In the genomic region with DNA sequence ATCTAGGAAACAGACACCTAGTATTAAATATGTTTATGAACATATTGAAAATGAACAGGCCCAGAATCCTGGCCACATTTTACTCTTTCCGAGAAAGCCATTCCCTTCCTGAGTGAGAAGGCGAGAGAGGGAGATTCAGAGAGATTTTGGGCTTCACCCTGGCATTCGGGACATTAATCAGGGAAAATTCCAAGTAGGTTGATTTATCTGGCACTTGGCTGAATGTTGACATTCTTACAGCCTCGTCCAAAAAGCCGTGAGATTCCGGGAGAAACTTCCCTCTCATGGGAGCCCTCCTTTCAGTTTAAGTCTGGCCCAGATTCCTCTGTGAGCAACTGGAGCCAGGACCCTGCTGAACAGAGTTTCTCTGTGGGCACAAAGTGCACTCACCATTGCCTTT, we compare ENCODE assay signal across 1 cellular context.
TF ChIP-seq lines count a peak whose summit lies in the region.

No MANE protein-coding gene starts in this region.

TF ChIP-seq in GM23338, 12 proteins besides CTCF, POLR2A, EP300 and RAD21 (continued from another document):
- TF ChIP-seq, protein P1, sequence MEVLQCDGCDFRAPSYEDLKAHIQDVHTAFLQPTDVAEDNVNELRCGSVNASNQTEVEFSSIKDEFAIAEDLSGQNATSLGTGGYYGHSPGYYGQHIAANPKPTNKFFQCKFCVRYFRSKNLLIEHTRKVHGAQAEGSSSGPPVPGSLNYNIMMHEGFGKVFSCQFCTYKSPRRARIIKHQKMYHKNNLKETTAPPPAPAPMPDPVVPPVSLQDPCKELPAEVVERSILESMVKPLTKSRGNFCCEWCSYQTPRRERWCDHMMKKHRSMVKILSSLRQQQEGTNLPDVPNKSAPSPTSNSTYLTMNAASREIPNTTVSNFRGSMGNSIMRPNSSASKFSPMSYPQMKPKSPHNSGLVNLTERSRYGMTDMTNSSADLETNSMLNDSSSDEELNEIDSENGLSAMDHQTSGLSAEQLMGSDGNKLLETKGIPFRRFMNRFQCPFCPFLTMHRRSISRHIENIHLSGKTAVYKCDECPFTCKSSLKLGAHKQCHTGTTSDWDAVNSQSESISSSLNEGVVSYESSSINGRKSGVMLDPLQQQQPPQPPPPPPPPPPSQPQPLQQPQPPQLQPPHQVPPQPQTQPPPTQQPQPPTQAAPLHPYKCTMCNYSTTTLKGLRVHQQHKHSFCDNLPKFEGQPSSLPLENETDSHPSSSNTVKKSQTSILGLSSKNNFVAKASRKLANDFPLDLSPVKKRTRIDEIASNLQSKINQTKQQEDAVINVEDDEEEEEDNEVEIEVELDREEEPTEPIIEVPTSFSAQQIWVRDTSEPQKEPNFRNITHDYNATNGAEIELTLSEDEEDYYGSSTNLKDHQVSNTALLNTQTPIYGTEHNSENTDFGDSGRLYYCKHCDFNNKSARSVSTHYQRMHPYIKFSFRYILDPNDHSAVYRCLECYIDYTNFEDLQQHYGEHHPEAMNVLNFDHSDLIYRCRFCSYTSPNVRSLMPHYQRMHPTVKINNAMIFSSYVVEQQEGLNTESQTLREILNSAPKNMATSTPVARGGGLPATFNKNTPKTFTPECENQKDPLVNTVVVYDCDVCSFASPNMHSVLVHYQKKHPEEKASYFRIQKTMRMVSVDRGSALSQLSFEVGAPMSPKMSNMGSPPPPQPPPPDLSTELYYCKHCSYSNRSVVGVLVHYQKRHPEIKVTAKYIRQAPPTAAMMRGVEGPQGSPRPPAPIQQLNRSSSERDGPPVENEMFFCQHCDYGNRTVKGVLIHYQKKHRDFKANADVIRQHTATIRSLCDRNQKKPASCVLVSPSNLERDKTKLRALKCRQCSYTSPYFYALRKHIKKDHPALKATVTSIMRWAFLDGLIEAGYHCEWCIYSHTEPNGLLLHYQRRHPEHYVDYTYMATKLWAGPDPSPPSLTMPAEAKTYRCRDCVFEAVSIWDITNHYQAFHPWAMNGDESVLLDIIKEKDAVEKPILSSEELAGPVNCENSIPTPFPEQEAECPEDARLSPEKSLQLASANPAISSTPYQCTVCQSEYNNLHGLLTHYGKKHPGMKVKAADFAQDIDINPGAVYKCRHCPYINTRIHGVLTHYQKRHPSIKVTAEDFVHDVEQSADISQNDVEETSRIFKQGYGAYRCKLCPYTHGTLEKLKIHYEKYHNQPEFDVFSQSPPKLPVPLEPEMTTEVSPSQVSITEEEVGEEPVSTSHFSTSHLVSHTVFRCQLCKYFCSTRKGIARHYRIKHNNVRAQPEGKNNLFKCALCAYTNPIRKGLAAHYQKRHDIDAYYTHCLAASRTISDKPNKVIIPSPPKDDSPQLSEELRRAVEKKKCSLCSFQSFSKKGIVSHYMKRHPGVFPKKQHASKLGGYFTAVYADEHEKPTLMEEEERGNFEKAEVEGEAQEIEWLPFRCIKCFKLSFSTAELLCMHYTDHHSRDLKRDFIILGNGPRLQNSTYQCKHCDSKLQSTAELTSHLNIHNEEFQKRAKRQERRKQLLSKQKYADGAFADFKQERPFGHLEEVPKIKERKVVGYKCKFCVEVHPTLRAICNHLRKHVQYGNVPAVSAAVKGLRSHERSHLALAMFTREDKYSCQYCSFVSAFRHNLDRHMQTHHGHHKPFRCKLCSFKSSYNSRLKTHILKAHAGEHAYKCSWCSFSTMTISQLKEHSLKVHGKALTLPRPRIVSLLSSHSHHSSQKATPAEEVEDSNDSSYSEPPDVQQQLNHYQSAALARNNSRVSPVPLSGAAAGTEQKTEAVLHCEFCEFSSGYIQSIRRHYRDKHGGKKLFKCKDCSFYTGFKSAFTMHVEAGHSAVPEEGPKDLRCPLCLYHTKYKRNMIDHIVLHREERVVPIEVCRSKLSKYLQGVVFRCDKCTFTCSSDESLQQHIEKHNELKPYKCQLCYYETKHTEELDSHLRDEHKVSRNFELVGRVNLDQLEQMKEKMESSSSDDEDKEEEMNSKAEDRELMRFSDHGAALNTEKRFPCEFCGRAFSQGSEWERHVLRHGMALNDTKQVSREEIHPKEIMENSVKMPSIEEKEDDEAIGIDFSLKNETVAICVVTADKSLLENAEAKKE (CRISPR knock-in tag; IDR thresholded peaks at IDR 0.05) = no peak
- TF ChIP-seq POLR2AphosphoS5 (IDR thresholded peaks at IDR 0.05; ENCODE audit: low read depth) = no peak
- TF ChIP-seq, protein P2, sequence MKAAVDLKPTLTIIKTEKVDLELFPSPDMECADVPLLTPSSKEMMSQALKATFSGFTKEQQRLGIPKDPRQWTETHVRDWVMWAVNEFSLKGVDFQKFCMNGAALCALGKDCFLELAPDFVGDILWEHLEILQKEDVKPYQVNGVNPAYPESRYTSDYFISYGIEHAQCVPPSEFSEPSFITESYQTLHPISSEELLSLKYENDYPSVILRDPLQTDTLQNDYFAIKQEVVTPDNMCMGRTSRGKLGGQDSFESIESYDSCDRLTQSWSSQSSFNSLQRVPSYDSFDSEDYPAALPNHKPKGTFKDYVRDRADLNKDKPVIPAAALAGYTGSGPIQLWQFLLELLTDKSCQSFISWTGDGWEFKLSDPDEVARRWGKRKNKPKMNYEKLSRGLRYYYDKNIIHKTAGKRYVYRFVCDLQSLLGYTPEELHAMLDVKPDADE (IDR thresholded peaks at IDR 0.05) = no peak
TF ChIP-seq in GM23338: peak in this region for 0.
